In the genomic region with DNA sequence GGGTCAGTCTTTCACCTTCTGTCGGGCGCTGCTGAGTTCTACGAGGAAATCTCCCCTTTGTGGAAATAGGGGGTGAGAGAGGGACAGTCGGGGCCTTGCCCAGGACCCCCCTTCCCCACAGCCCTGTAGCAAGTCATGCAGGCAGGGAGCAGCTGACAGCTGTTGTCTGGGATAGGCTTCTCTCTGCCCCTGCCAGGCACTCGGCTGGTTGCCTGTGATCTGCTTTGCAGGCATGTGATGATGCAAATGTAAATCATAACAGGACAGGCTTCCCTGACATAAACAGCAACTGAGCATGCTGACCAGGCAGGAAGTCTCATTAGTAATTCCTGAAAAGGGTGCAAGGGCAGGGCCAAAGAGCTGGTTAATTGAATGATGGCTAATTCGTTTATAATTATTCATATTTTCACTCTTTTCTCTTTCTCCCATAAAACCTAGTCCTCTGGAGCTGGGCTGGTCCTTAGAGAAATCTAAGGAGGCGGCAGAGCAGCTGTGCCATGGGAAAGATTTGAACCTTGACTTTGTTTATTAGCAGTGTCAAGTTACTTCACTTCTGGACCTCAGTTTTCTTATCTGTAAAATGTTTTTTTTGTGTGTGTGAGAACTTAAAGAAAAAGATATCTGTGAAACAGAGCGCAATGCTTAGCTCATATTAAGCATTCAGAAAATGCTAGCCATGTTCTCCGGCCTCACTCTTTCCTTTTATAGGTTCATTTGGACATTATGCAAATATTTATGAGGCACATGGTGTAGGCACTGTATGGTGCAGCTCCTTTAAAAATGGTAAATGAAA, we compare ENCODE assay signal across 8 cellular contexts.
A peak's percentile ranks its signal among the peaks of the same experiment; 100 is the strongest.
DNase-seq lines count a peak whose midpoint lies in the region; ATAC-seq and TF ChIP-seq lines count a peak whose summit lies in the region.

No MANE protein-coding gene starts in this region.

- in situ Hi-C loops in G401 (cut with HindIII; ENCODE audit: low sequenced_read_pairs): no loop called here

- no peaks in the 10 kb centered on the region for H3K36me3 ChIP-seq in Peyer's patch

- no peak for ATAC-seq in GM18873 (IDR thresholded peaks at IDR 0.05; ENCODE audit: low FRiP score, unreplicated experiment)
- no peak for ATAC-seq in HG03097 (IDR thresholded peaks at IDR 0.05; ENCODE audit: low FRiP score, unreplicated experiment)

- H3K4me3 ChIP-seq in fibroblast of pulmonary artery (replicated peaks; ENCODE audit: low read depth, low read length) (no peak overlapping the region), Peyer's patch (no peak overlapping the region)

- TF ChIP-seq CTCF in RWPE1 (conservative IDR thresholded peaks at IDR 0.05; ENCODE audit: low read depth) (no peak), fibroblast of pulmonary artery (IDR thresholded peaks at IDR 0.05; ENCODE audit: low read length, missing control alignments) (no peak), Peyer's patch (IDR thresholded peaks at IDR 0.05) (no peak)

- CTCF ChIA-PET in RWPE1 (lab: Yijun Ruan, JAX): interaction anchor here (0.6 to 0.7 kb wide), 2 partner anchors 408 to 570 kb away, joined by 3 read pairs; no protein-coding TSS in a partner anchor

- H3K4me1 ChIP-seq in Peyer's patch: no peaks in the 10 kb centered on the region

- DNase-seq in G401 (ENCODE audit: low spot score) (peak; percentile 85), RWPE1 (ENCODE audit: low spot score) (no peak), fibroblast of pulmonary artery (ENCODE audit: low read depth) (peak; percentile 88), occipital lobe (lab: John Stamatoyannopoulos, UW) (peak; percentile 41), T-helper 2 cell (no peak), Peyer's patch (no peak)

- POLR2A ChIA-PET in RWPE1 (lab: Yijun Ruan, JAX; ENCODE audit: low non-redundant PET): interaction anchor here (0.5 kb wide), 1 partner anchor 251 kb away, joined by 3 read pairs; no protein-coding TSS in a partner anchor

- TF ChIP-seq POLR2A in Peyer's patch (IDR thresholded peaks at IDR 0.05): no peak

- H3K27me3 ChIP-seq in Peyer's patch: no peaks in the 10 kb centered on the region

- H3K27ac ChIP-seq in RWPE1 (peak overlapping the region; percentile 62), Peyer's patch (peak overlapping the region in 1 of 4 donors; percentile 25)

- H3K9me3 ChIP-seq in Peyer's patch: no peaks in the 10 kb centered on the region

Comparison
In these comparisons a context has a peak if more than half of its experiments do, and no peak if none do; other contexts are left out.
1. DNase-seq: peak in G401 (single experiment), fibroblast of pulmonary artery (single experiment) and occipital lobe (single experiment); none in RWPE1 (single experiment), T-helper 2 cell (0 of 5) and Peyer's patch (0 of 3).